8 cellular contexts compared by ENCODE assay signal in the genomic region with DNA sequence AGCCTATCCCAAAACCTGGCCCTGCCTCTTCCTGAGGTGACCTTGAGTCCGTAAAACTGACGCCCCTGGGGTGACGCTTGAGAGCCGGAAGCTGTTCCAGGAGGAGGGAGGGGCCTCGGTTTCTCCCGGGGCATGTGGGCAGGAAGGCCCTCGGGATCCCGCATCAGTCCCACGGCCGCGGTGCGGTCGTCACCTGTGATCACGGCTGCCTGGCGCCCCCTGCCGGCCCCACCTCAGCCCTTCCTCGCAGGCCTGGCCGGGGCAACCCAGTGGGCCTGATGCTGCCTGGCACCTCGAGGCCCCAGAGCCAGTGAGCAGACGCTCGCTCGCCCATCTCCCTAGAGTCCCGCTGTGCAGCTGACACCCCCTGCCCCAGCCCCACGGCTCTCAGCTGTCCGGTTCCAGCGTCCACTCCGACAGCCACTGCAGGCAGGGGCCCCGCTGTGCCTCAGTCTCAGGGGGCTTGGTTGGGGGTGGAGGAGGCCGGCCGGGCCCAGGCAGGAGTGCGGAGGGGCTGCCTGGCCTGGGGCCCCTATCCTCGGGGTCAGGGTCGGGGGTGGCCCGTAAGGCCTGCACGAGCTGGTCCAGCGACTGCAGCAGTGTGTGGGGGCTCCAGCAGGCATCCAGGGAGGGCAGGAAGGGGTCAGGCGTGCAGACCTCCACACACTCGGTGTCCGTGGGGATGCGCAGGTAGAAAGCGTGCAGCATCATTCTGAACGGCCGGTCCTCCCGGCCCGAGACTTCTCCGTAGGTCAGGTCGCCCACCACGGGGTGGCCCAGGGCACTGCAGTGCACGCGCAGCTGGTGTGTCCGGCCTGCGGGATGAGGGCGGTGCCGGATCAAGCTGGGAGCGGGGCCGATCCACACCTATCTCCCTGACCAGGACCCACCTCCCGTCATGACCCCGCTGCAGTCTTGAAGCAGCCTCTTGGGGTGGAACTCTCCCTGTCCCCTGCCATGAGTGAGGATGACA. TPM values are rescaled to one million over a fixed set of nuclear protein-coding genes. Genes with fewer than 3 reads are reported as not detected.
DNase-seq lines count a peak whose midpoint lies in the region; ATAC-seq and TF ChIP-seq lines count a peak whose summit lies in the region.

No MANE protein-coding gene starts in this region.

- H3K27ac Mint-ChIP-seq in CD8-positive, alpha-beta memory T cell: no peak overlapping the region
- H3K27ac Mint-ChIP-seq in central memory CD8-positive, alpha-beta T cell (ENCODE audit: low read depth): no peak overlapping the region

- no peaks in the 10 kb centered on the region for H3K36me3 ChIP-seq in CD8-positive, alpha-beta memory T cell (ENCODE audit: insufficient read depth, low read length)
- H3K36me3 ChIP-seq in Karpas-422 (ENCODE audit: insufficient read depth, low read length) (peaks cover 5% of the 10 kb centered on the region), left lung (peaks cover 0 to 23% of the 10 kb centered on the region in 2 donors)

- H4K20me1 ChIP-seq in Karpas-422 (ENCODE audit: insufficient read depth, low read depth, low read length): peaks cover 38% of the 10 kb centered on the region; the same call in 1 of the 2 replicates

- peak overlapping the region; percentile 50 to 87 (median 72) for H3K4me3 Mint-ChIP-seq in CD8-positive, alpha-beta memory T cell
- H3K4me3 Mint-ChIP-seq in central memory CD8-positive, alpha-beta T cell: peak overlapping the region; percentile 80

- no peak overlapping the region for H3K9ac ChIP-seq in Karpas-422 (ENCODE audit: low read length)

- no peaks in the 10 kb centered on the region for H3K27me3 ChIP-seq in CD8-positive, alpha-beta memory T cell (ENCODE audit: insufficient read depth, low read length, poor library complexity, severe bottlenecking)
- no peaks in the 10 kb centered on the region for H3K27me3 ChIP-seq in Karpas-422 (ENCODE audit: low read length)
- H3K27me3 ChIP-seq in left lung: peaks cover 0 to 32% of the 10 kb centered on the region in 2 donors

- peaks cover 0 to 23% (median 5%) of the 10 kb centered on the region in 3 donors for H3K4me1 Mint-ChIP-seq in CD8-positive, alpha-beta memory T cell
- peaks cover 14% of the 10 kb centered on the region for H3K4me1 Mint-ChIP-seq in central memory CD8-positive, alpha-beta T cell

- H3K9me3 Mint-ChIP-seq in CD8-positive, alpha-beta memory T cell: no peaks in the 10 kb centered on the region
- no peaks in the 10 kb centered on the region for H3K9me3 Mint-ChIP-seq in central memory CD8-positive, alpha-beta T cell

- ATAC-seq in central memory CD8-positive, alpha-beta T cell (replicated peaks; ENCODE audit: extremely low read depth, poor library complexity, severe bottlenecking): no peak
- ATAC-seq in left lung (peak; percentile 52), GM21786 (IDR thresholded peaks at IDR 0.05; ENCODE audit: unreplicated experiment) (no peak), HG03565 (IDR thresholded peaks at IDR 0.05; ENCODE audit: unreplicated experiment) (no peak)

- intact Hi-C loops in left lung (cut with DNase I): no loop called here

- H3K4me1 ChIP-seq in CD8-positive, alpha-beta memory T cell (ENCODE audit: insufficient read depth, low read length): peaks cover 4% of the 10 kb centered on the region
- H3K4me1 ChIP-seq in Karpas-422 (ENCODE audit: low read length): peaks cover 41% of the 10 kb centered on the region
- H3K4me1 ChIP-seq in left lung: peaks cover 11 to 24% of the 10 kb centered on the region in 2 donors

- H3K36me3 Mint-ChIP-seq in CD8-positive, alpha-beta memory T cell: peaks cover 0 to 12% (median 0%) of the 10 kb centered on the region in 3 donors
- H3K36me3 Mint-ChIP-seq in central memory CD8-positive, alpha-beta T cell (ENCODE audit: insufficient read depth): peaks cover 9% of the 10 kb centered on the region

- no peak overlapping the region for H2AFZ ChIP-seq in Karpas-422 (ENCODE audit: low read length)

- H3K4me2 ChIP-seq in Karpas-422 (ENCODE audit: low read depth, low read length, poor library complexity, severe bottlenecking): no peak overlapping the region

- H3K79me2 ChIP-seq in Karpas-422 (ENCODE audit: low read length): peaks cover 28% of the 10 kb centered on the region

- H3K27ac ChIP-seq in CD8-positive, alpha-beta memory T cell (ENCODE audit: low read depth, low read length): no peak overlapping the region
- H3K27ac ChIP-seq in Karpas-422 (ENCODE audit: low read length) (no peak overlapping the region), left lung (no peak overlapping the region)

- POLR2A ChIA-PET in CD8-positive, alpha-beta memory T cell (lab: Charles Lee): interaction anchor here (0.9 to 1.1 kb wide), 2 partner anchors 13 to 74 kb away, joined by 3 read pairs; no protein-coding TSS in a partner anchor

- H3K27me3 Mint-ChIP-seq in CD8-positive, alpha-beta memory T cell: no peaks in the 10 kb centered on the region
- no peaks in the 10 kb centered on the region for H3K27me3 Mint-ChIP-seq in central memory CD8-positive, alpha-beta T cell

- H3K9me3 ChIP-seq in CD8-positive, alpha-beta memory T cell (ENCODE audit: low read length): no peaks in the 10 kb centered on the region
- H3K9me3 ChIP-seq in Karpas-422 (ENCODE audit: low read length) (no peaks in the 10 kb centered on the region), left lung (no peaks in the 10 kb centered on the region)

- CTCF ChIA-PET in CD8-positive, alpha-beta memory T cell (lab: Charles Lee): interaction anchor here (0.7 to 7.4 kb wide), 17 partner anchors 15 to 318 kb away, joined by 3 to 108 read pairs (median 4); partner anchors contain the start of genes CIAO3, GNG13, HAGHL and METRN

- peak; percentile 59 to 76 (median 67) for DNase-seq in CD8-positive, alpha-beta memory T cell
- DNase-seq in Karpas-422: peak; percentile 89
- peak; percentile 87 for DNase-seq in activated CD4-positive, alpha-beta T cell treated with anti-CD3 and anti-CD28 coated beads for 48 hours
- peak; percentile 53 to 70 for DNase-seq in central memory CD8-positive, alpha-beta T cell (ENCODE audit: low spot score in 2 of 2)
- peak; percentile 57 to 95 for DNase-seq in left lung
- DNase-seq in stimulated activated CD4-positive, alpha-beta T cell treated with anti-CD3 and anti-CD28 coated beads, TNF-alpha, amount 100 ng/mL, for 4 hours (ENCODE audit: low read depth in 3 of 3): peak; percentile 56 to 65 (median 58)

- H3K4me3 ChIP-seq in CD8-positive, alpha-beta memory T cell (ENCODE audit: low read length): no peak overlapping the region
- H3K4me3 ChIP-seq in Karpas-422 (ENCODE audit: low read length) (no peak overlapping the region), left lung (no peak overlapping the region)

- TF ChIP-seq CTCF in left lung (IDR thresholded peaks at IDR 0.05): peak; percentile 60 to 88

- H3K9me2 ChIP-seq in Karpas-422 (replicated peaks; ENCODE audit: insufficient read depth, low read length): no peaks in the 10 kb centered on the region

RNA-seq across cellular contexts. Expression of gene RPUSD1, which starts 2.3 kb away (rescaled TPM):
- 10 to 100 TPM; 40.2 to 44.5 TPM for total RNA-seq in CD8-positive, alpha-beta memory T cell
- 34.2 TPM for polyA plus RNA-seq in CD8-positive, alpha-beta memory T cell
- total RNA-seq in Karpas-422 (2014; rRNA removed; shearing (Covaris generic); ENCODE audit: low replicate concordance): 26.6 and 61.1 TPM in 2 replicates
- 10 to 100 TPM; 12.6 to 21.0 TPM for total RNA-seq in left lung

RNA-seq across cellular contexts. Expression of gene CHTF18, which starts 2.6 kb away (rescaled TPM):
- 100 to 1,000 TPM; 121 to 122 TPM for total RNA-seq in CD8-positive, alpha-beta memory T cell
- polyA plus RNA-seq in CD8-positive, alpha-beta memory T cell: 3.7 TPM
- 7.9 and 35.2 TPM in 2 replicates for total RNA-seq in Karpas-422 (2014; rRNA removed; shearing (Covaris generic); ENCODE audit: low replicate concordance)
- total RNA-seq in left lung: 10 to 100 TPM; 18.8 to 35.5 TPM

RNA-seq across cellular contexts. Expression of gene GNG13, which starts 14.7 kb away (rescaled TPM):
- total RNA-seq in CD8-positive, alpha-beta memory T cell: not detected
- not detected for polyA plus RNA-seq in CD8-positive, alpha-beta memory T cell
- not detected in 2 replicates for total RNA-seq in Karpas-422 (2014; rRNA removed; shearing (Covaris generic); ENCODE audit: low replicate concordance)
- not detected for total RNA-seq in left lung

RNA-seq across cellular contexts. Expression of gene MSLN, which starts 25.3 kb away (rescaled TPM):
- not detected for total RNA-seq in CD8-positive, alpha-beta memory T cell
- not detected for polyA plus RNA-seq in CD8-positive, alpha-beta memory T cell
- total RNA-seq in Karpas-422 (2014; rRNA removed; shearing (Covaris generic); ENCODE audit: low replicate concordance): 0.47 TPM in 1 of 2 replicates, not detected in the other
- total RNA-seq in left lung: 100 to 1,000 TPM in 1 of 2 donors, 10 to 100 TPM in 1; 55.5 to 464 TPM

RNA-seq across cellular contexts. Expression of gene CIAO3, which starts 45.1 kb away (rescaled TPM):
- 10 to 100 TPM; 34.8 to 37.9 TPM for total RNA-seq in CD8-positive, alpha-beta memory T cell
- 23.1 TPM for polyA plus RNA-seq in CD8-positive, alpha-beta memory T cell
- total RNA-seq in Karpas-422 (2014; rRNA removed; shearing (Covaris generic); ENCODE audit: low replicate concordance): 32.1 and 77.4 TPM in 2 replicates
- total RNA-seq in left lung: 10 to 100 TPM; 26.7 to 28.2 TPM
